ENCODE assay signal across 1 cellular context in the genomic region with DNA sequence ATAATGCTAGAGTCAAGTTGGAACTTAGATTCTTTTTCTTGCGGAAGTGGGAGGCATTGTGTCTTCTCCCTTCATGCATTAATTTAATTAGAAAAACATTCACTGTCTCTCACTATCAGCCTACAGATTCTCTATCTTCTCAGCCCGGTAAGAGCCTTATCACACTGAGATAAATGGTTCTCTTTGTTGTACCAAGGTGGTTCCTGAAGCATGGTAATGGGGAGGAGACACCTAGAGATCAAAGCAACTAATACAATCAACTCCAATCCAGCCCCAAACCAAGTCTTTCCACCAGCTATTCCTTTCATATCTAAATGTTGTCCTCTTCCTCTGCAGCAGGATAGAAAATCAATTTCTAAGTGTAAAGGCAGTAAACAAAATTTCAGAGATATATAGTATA.
TF ChIP-seq lines count a peak whose summit lies in the region.

No MANE protein-coding gene starts in this region.

TF ChIP-seq in H1, 55 proteins besides CTCF, POLR2A, EP300 and RAD21:
- TF ChIP-seq SIN3A (conservative IDR thresholded peaks at IDR 0.05 in 1 of 2, IDR thresholded peaks at IDR 0.05 in 1 of 2; ENCODE audit: low read depth in 1 of 2, low read length in 2 of 2) (no peak), KDM5A (IDR thresholded peaks at IDR 0.05; ENCODE audit: low read length) (no peak), FOSL1 (IDR thresholded peaks at IDR 0.05; ENCODE audit: insufficient read depth, low read depth, low read length) (no peak), POU5F1 (IDR thresholded peaks at IDR 0.05; ENCODE audit: low read depth, low read length) (no peak), BRCA1 (IDR thresholded peaks at IDR 0.05; ENCODE audit: low read depth, low read length) (no peak), CBX8 (IDR thresholded peaks at IDR 0.05; ENCODE audit: borderline replicate concordance, low read depth, low read length) (no peak), HDAC2 (IDR thresholded peaks at IDR 0.05; ENCODE audit: borderline replicate concordance in 1 of 2, low read depth in 2 of 2, low read length in 2 of 2) (no peak), CTBP2 (IDR thresholded peaks at IDR 0.05; ENCODE audit: borderline replicate concordance, insufficient read depth, insufficient read length, low read length) (no peak), BCL11A (IDR thresholded peaks at IDR 0.05; ENCODE audit: low read depth in 2 of 2, low read length in 2 of 2) (no peak), CEBPB (IDR thresholded peaks at IDR 0.05; ENCODE audit: low read depth, low read length) (no peak), SUZ12 (IDR thresholded peaks at IDR 0.05; ENCODE audit: low read length) (no peak), CREB1 (IDR thresholded peaks at IDR 0.05) (no peak), NRF1 (IDR thresholded peaks at IDR 0.05; ENCODE audit: low read depth, low read length) (no peak), EGR1 (IDR thresholded peaks at IDR 0.05; ENCODE audit: borderline replicate concordance, low read depth, low read length) (no peak)
- TF ChIP-seq, protein P1, sequence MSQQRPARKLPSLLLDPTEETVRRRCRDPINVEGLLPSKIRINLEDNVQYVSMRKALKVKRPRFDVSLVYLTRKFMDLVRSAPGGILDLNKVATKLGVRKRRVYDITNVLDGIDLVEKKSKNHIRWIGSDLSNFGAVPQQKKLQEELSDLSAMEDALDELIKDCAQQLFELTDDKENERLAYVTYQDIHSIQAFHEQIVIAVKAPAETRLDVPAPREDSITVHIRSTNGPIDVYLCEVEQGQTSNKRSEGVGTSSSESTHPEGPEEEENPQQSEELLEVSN (IDR thresholded peaks at IDR 0.05) = no peak
